Comparison of ENCODE assay signal across 23 cellular contexts in genomic region chr12:104314242-104314614, GRCh38. TPM values are rescaled to one million over a fixed set of nuclear protein-coding genes. Genes with fewer than 3 reads are reported as not detected.
DNase-seq lines count a peak whose midpoint lies in the region; ATAC-seq, FAIRE-seq and TF ChIP-seq lines count a peak whose summit lies in the region.
"Had no signal": no experiment of that assay in that cellular context is flagged by ENCODE, and none has a peak within 500 bp of the region (broad histone marks: within the 10 kb centered on the region; RNA-seq: fewer than 3 reads in every experiment).

No MANE protein-coding gene starts in this region.

- H3K4me3 ChIP-seq in endothelial cell of umbilical vein (replicated peaks in 1 of 3; ENCODE audit: insufficient read depth in 1 of 3, low read depth in 1 of 3, low read length in 3 of 3) = no peak overlapping the region
- no peak overlapping the region for H3K4me3 ChIP-seq in neutrophil (ENCODE audit: low read depth in 1 of 2, low read length in 1 of 2)
- H3K4me3 ChIP-seq: left ventricle myocardium inferior, tibial artery had no signal

- ATAC-seq in HG03097 (IDR thresholded peaks at IDR 0.05; ENCODE audit: low FRiP score, unreplicated experiment) = no peak
- no peak for ATAC-seq in HG02610 (IDR thresholded peaks at IDR 0.05; ENCODE audit: unreplicated experiment)
- ATAC-seq: activated CD8-positive, alpha-beta memory T cell treated with anti-CD3 and anti-CD28 coated beads, Interleukin-2, amount 10 ng/mL, durations not matched to agents 7 days and 5 days; Right ventricle myocardium inferior; stimulated activated naive B cell treated with anti-CD40 and anti-IgM and Interleukin-4, amounts not matched to agents 10 μg/mL and 1 μg/mL and 100 μg/mL, for 72 hours had no signal

- H3K27me3 ChIP-seq in endothelial cell of umbilical vein (ENCODE audit: control insufficient read depth in 2 of 2, insufficient read depth in 2 of 2, low read length in 2 of 2) = no peaks in the 10 kb centered on the region
- no peaks in the 10 kb centered on the region for H3K27me3 ChIP-seq in neutrophil
- H3K27me3 ChIP-seq: tibial artery had no signal

- no peak for FAIRE-seq in endothelial cell of umbilical vein (lab: Jason Lieb, UNC)
- FAIRE-seq in urothelium cell line (lab: Jason Lieb, UNC) = no peak
- FAIRE-seq: endometrium had no signal

- POLR2A ChIA-PET in endothelial cell of umbilical vein (lab: Charles Lee) = no interaction called here

- dilution Hi-C loops in endothelial cell of umbilical vein (cut with MboI; ENCODE audit: extremely low pct_ligation_motif_present, low sequenced_read_pairs) = no loop called here

- H2AFZ ChIP-seq in endothelial cell of umbilical vein (ENCODE audit: low read depth, low read length) = no peak overlapping the region

- H3K36me3 ChIP-seq in endothelial cell of umbilical vein (ENCODE audit: control insufficient read depth in 2 of 2, extremely low read depth in 1 of 2, insufficient read depth in 2 of 2, low read length in 2 of 2) (peaks cover 22 to 66% of the 10 kb centered on the region in 2 experiments), neutrophil (peaks cover 85% of the 10 kb centered on the region)

- H3K9ac ChIP-seq in endothelial cell of umbilical vein (replicated peaks; ENCODE audit: extremely low read depth, insufficient read depth, low read length) = no peak overlapping the region

- H3K4me1 ChIP-seq in endothelial cell of umbilical vein (ENCODE audit: control insufficient read depth, extremely low read depth, insufficient read depth, low read length) (peaks cover 11% of the 10 kb centered on the region), neutrophil (ENCODE audit: control insufficient read depth in 1 of 2, insufficient read depth in 1 of 2, low read depth in 1 of 2, low read length in 1 of 2) (no peaks in the 10 kb centered on the region)

- no peaks in the 10 kb centered on the region for H3K9me1 ChIP-seq in endothelial cell of umbilical vein (replicated peaks; ENCODE audit: control insufficient read depth, extremely low read depth, insufficient read depth, low read length)

- DNase-seq in SIG-M5 treated with dmso at 0.1 percent for 504 hours (lab: John Stamatoyannopoulos, UW; ENCODE audit: unreplicated experiment) = peak; percentile 13
- no peak for DNase-seq in SIG-M5 (lab: John Stamatoyannopoulos, UW)
- peak; percentile 36 for DNase-seq in M059J (ENCODE audit: low read depth)
- DNase-seq in endothelial cell of umbilical vein (ENCODE audit: low read depth, low spot score) = no peak
- no peak for DNase-seq in urothelium cell line (ENCODE audit: low spot score)
- DNase-seq: activated CD8-positive, alpha-beta memory T cell treated with anti-CD3 and anti-CD28 coated beads, Interleukin-2, amount 10 ng/mL, durations not matched to agents 7 days and 5 days; activated effector memory CD4-positive, alpha-beta T cell treated with anti-CD3 and anti-CD28 coated beads, Interleukin-2, amount 50 U/mL, for 16 hours; anterior cingulate cortex; CD4-positive, CD25-positive, alpha-beta regulatory T cell; DMS79 treated with DMSO at 0.1 percent for 48 hours; left ventricle myocardium inferior; NCI-H2029 treated with DMSO at 0.1 percent for 48 hours; NCI-H446; NK-92 treated with Interleukin-12 subunit alpha and Interleukin-12 subunit beta, amount 100 ng/mL, for 24 hours; retina; stimulated activated CD4-positive, alpha-beta T cell treated with anti-CD3 and anti-CD28 coated beads, Interleukin-15, amount 100 ng/mL, for 24 hours; stimulated activated naive B cell treated with anti-CD40 and anti-IgM and Interleukin-4, amounts not matched to agents 10 μg/mL and 1 μg/mL and 100 μg/mL, for 72 hours; tibial artery had no signal

- no peak overlapping the region for H3K27ac ChIP-seq in endothelial cell of umbilical vein (ENCODE audit: insufficient read depth, low read depth, low read length)
- peak overlapping the region; percentile 19 for H3K27ac ChIP-seq in neutrophil
- H3K27ac ChIP-seq: left ventricle myocardium inferior, tibial artery had no signal

- BruUV-seq in endothelial cell of umbilical vein (replicated peaks; lab: Mats Ljungman, UMichigan) = no TSS peak

- H3K4me2 ChIP-seq in endothelial cell of umbilical vein (ENCODE audit: insufficient read depth, low read length) = no peak overlapping the region

- H3K79me2 ChIP-seq in endothelial cell of umbilical vein (ENCODE audit: control insufficient read depth, insufficient read depth, low read length) = peaks cover 96% of the 10 kb centered on the region

- TF ChIP-seq CTCF in endothelial cell of umbilical vein (IDR thresholded peaks at IDR 0.05; ENCODE audit: extremely low read depth in 1 of 2, insufficient read depth in 1 of 2, low read depth in 1 of 2, low read length in 2 of 2) (no peak), neutrophil (IDR thresholded peaks at IDR 0.05) (no peak)

- TF ChIP-seq POLR2A in endothelial cell of umbilical vein (IDR thresholded peaks at IDR 0.05; ENCODE audit: low read depth, low read length) = no peak

- H4K20me1 ChIP-seq in endothelial cell of umbilical vein (replicated peaks; ENCODE audit: control insufficient read depth, extremely low read depth, insufficient read depth, low read length) = peaks cover 18% of the 10 kb centered on the region

- intact Hi-C loops in endothelial cell of umbilical vein (cut with micrococcal nuclease) = no loop called here

- H3K9me3 ChIP-seq in endothelial cell of umbilical vein (replicated peaks; ENCODE audit: control insufficient read depth, insufficient read depth, low read length) (no peaks in the 10 kb centered on the region), neutrophil (no peaks in the 10 kb centered on the region)
- H3K9me3 ChIP-seq: left ventricle myocardium inferior, tibial artery had no signal

- CTCF ChIA-PET in endothelial cell of umbilical vein (lab: Charles Lee) = interaction anchor here (1.2 kb wide), 1 partner anchor 95 kb away, joined by 4 read pairs; no protein-coding TSS in a partner anchor

TF ChIP-seq in endothelial cell of umbilical vein, 7 proteins besides CTCF, POLR2A, EP300 and RAD21:
- no peak for TF ChIP-seq JUN (IDR thresholded peaks at IDR 0.05; ENCODE audit: borderline replicate concordance, insufficient read depth, insufficient read length, low read depth)
- no peak for TF ChIP-seq EZH2 (IDR thresholded peaks at IDR 0.05; ENCODE audit: borderline replicate concordance, low read depth, low read length, severe bottlenecking)
- TF ChIP-seq POLR2AphosphoS5 (IDR thresholded peaks at IDR 0.05; ENCODE audit: insufficient read depth, low read depth, low read length) = peak; percentile 22

RNA-seq across cellular contexts. Expression of gene EID3, which starts 10.7 kb away (rescaled TPM):
- 0.10 and 1.0 TPM in 2 replicates for total RNA-seq in M059J (2014; rRNA removed; shearing (Covaris generic))
- total RNA-seq in endothelial cell of umbilical vein = 12.7 and 14.5 TPM in 2 replicates
- 1.2 and 1.5 TPM in 2 replicates for polyA plus RNA-seq in endothelial cell of umbilical vein
- polyA plus RNA-seq in endothelial cell of umbilical vein (2011; cell fraction: cytosol; rRNA removed) = 1.0 and 1.3 TPM in 2 replicates
- 15.9 and 18.5 TPM in 2 replicates for polyA plus RNA-seq in endothelial cell of umbilical vein (2011; cell fraction: nucleus; rRNA removed)
- polyA plus RNA-seq in endothelial cell of umbilical vein (2012) = 0.82 and 1.2 TPM in 2 replicates
- polyA minus RNA-seq in endothelial cell of umbilical vein = 12.0 and 16.2 TPM in 2 replicates
- 1.5 TPM for polyA minus RNA-seq in endothelial cell of umbilical vein (2011; cell fraction: cytosol; rRNA and poly(A)+ RNA removed)
- 47.8 and 76.6 TPM in 2 replicates for polyA minus RNA-seq in endothelial cell of umbilical vein (2011; cell fraction: nucleus; rRNA and poly(A)+ RNA removed)

Comparison
In these comparisons a context has a peak if more than half of its experiments do, and no peak if none do; other contexts are left out.
1. DNase-seq: peak in SIG-M5 treated with dmso at 0.1 percent for 504 hours (single experiment) and M059J (single experiment); none in SIG-M5 (single experiment), endothelial cell of umbilical vein (single experiment) and urothelium cell line (single experiment).